ENCODE assay signal across 17 cellular contexts in genomic region chr3:47847256-47847655, GRCh38.
"Had no signal": no experiment of that assay in that cellular context is flagged by ENCODE, and none has a peak within 500 bp of the region (broad histone marks: within the 10 kb centered on the region; RNA-seq: fewer than 3 reads in every experiment).

No MANE protein-coding gene starts in this region.

- H3K27ac ChIP-seq: breast epithelium, esophagus squamous epithelium, left ventricle myocardium inferior, testis had no signal

- FAIRE-seq: endometrium had no signal

- H3K9me3 ChIP-seq: breast epithelium, esophagus squamous epithelium, left ventricle myocardium inferior, testis had no signal

- ATAC-seq: stimulated activated naive CD8-positive, alpha-beta T cell treated with anti-CD3 and anti-CD28 coated beads, Interleukin-15, amount 100 ng/mL, for 72 hours had no signal

- H3K4me1 ChIP-seq: breast epithelium, esophagus squamous epithelium, left ventricle myocardium inferior, testis had no signal

- H3K4me3 ChIP-seq: breast epithelium, dorsolateral prefrontal cortex, esophagus squamous epithelium, left ventricle myocardium inferior, testis had no signal

- H3K27me3 ChIP-seq: breast epithelium, dorsolateral prefrontal cortex, esophagus squamous epithelium, testis had no signal

- DNase-seq: activated CD4-positive, alpha-beta T cell treated with anti-CD3 and anti-CD28 coated beads, Interleukin-2, amount 50 U/mL, for 4 hours; activated CD4-positive, CD25-positive, alpha-beta regulatory T cell treated with anti-CD3 and anti-CD28 coated beads, Interleukin-2, amount 50 U/mL, for 72 hours; activated effector memory CD4-positive, alpha-beta T cell treated with anti-CD3 and anti-CD28 coated beads, Interleukin-2, amount 50 U/mL, for 16 hours; activated T-cell treated with anti-CD3 and anti-CD28 coated beads, Interleukin-2, amount 50 U/mL, for 1 hour; anterior cingulate cortex; dorsolateral prefrontal cortex; esophagus squamous epithelium; foreskin fibroblast; head of caudate nucleus; islet precursor cell; left ventricle myocardium inferior; nephron progenitor cell; stimulated activated CD4-positive, alpha-beta T cell treated with anti-CD3 and anti-CD28 coated beads, Interleukin-4, amount 100 ng/mL, for 24 hours; stimulated activated naive CD8-positive, alpha-beta T cell treated with anti-CD3 and anti-CD28 coated beads, Interleukin-15, amount 100 ng/mL, for 72 hours; testis had no signal
